Comparison of ENCODE assay signal across 7 cellular contexts in the genomic region with DNA sequence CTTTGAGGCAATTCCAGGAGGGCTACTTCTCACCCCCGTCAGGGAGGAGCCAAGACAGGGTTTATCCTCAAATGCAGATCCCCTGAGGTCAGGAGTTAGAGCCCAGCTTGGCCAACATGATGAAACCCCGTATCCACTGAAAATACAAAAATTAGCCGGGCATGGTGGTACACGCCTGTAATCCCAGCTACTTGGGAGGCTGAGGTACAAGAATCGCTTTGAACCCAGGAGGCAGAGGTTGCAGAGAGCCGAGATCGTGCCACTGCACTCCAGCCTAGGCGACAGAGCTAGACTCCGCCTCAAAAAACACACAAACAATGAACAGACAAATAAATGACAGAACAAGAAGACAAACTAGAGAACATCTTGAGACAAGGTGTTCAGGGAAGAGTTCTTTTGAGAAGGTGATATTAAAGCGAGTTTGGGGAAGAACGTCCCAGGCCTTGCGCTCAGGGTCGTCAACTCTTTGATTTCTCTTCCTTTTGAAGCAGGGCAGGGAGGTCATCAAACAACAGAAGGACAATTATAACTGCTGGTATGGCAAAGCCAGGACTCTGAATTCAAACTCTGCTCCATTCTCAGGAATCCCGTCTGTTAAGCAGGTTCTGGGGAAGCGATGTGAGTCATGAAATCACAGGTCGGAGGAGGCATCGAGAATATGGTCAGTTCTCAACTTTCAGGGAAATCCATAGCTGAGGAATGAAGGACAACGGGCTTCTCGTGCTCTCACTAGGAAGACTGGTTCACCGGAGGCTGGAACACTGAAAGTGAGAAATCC. TPM values are rescaled to one million over a fixed set of nuclear protein-coding genes. Genes with fewer than 3 reads are reported as not detected.
A peak's percentile ranks its signal among the peaks of the same experiment; 100 is the strongest.
DNase-seq lines count a peak whose midpoint lies in the region; TF ChIP-seq lines count a peak whose summit lies in the region.

No MANE protein-coding gene starts in this region.

- in situ Hi-C loops in HAP-1 (cut with MboI; ENCODE audit: low sequenced_read_pairs), result no loop called here

- no peaks in the 10 kb centered on the region for H3K27me3 Mint-ChIP-seq in progenitor cell of endocrine pancreas

- peak overlapping the region; percentile 47 for H3K27ac ChIP-seq in SJCRH30

- no peaks in the 10 kb centered on the region for H3K27me3 ChIP-seq in HAP-1 (ENCODE audit: low read depth)
- no peaks in the 10 kb centered on the region for H3K27me3 ChIP-seq in SJCRH30

- H3K36me3 Mint-ChIP-seq in progenitor cell of endocrine pancreas (ENCODE audit: insufficient read depth), result no peaks in the 10 kb centered on the region

- no peak for DNase-seq in HAP-1 (ENCODE audit: low spot score in 2 of 2)
- no peak for DNase-seq in SJCRH30
- peak; percentile 2 for DNase-seq in fibroblast of gingiva (ENCODE audit: low read depth)
- DNase-seq in progenitor cell of endocrine pancreas (ENCODE audit: low spot score, unreplicated experiment), result no peak
- no peak for DNase-seq in NCI-H2196 (lab: John Stamatoyannopoulos, UW; ENCODE audit: unreplicated experiment)
- no peak for DNase-seq in medulla oblongata (ENCODE audit: extremely low spot score)
- no peak for DNase-seq in posterior vena cava (ENCODE audit: low spot score)

- H3K4me1 Mint-ChIP-seq in progenitor cell of endocrine pancreas (ENCODE audit: low read depth), result peaks cover 28% of the 10 kb centered on the region

- H3K4me3 ChIP-seq in HAP-1 (peak overlapping the region; percentile 92), SJCRH30 (peak overlapping the region; percentile 90)

- peak overlapping the region; percentile 98 for H3K27ac Mint-ChIP-seq in progenitor cell of endocrine pancreas

- H3K4me1 ChIP-seq in HAP-1 (peaks cover 19% of the 10 kb centered on the region), SJCRH30 (peaks cover 7% of the 10 kb centered on the region; the same call in 1 of the 2 replicates)

- no peak for TF ChIP-seq CTCF in progenitor cell of endocrine pancreas (IDR thresholded peaks at IDR 0.05; ENCODE audit: unreplicated experiment)

- intact Hi-C loops in posterior vena cava (cut with DNase I), result loop anchor here in 1 of 2 donors (2.0 kb wide), 1 partner anchor 134 kb away; no protein-coding TSS in a partner anchor

- H3K36me3 ChIP-seq in HAP-1 (replicated peaks) (no peaks in the 10 kb centered on the region; the same call in 1 of the 2 replicates), SJCRH30 (no peaks in the 10 kb centered on the region)

- no peaks in the 10 kb centered on the region for H3K9me3 Mint-ChIP-seq in progenitor cell of endocrine pancreas (ENCODE audit: low read depth)

- H3K9me3 ChIP-seq in HAP-1 (no peaks in the 10 kb centered on the region), SJCRH30 (replicated peaks) (no peaks in the 10 kb centered on the region)

- H3K4me3 Mint-ChIP-seq in progenitor cell of endocrine pancreas (ENCODE audit: low read depth), result peak overlapping the region; percentile 95

RNA-seq across cellular contexts. Expression of a gene that starts 1.4 kb away (rescaled TPM):
- total RNA-seq in SJCRH30 (2014; rRNA removed; shearing (Covaris generic)), result 162 and 172 TPM in 2 replicates
- total RNA-seq in progenitor cell of endocrine pancreas (228 and 236 TPM in 2 replicates), posterior vena cava (10 to 100 TPM; 75.8 to 90.5 TPM)
